ENCODE assay signal across 25 cellular contexts in the genomic region with DNA sequence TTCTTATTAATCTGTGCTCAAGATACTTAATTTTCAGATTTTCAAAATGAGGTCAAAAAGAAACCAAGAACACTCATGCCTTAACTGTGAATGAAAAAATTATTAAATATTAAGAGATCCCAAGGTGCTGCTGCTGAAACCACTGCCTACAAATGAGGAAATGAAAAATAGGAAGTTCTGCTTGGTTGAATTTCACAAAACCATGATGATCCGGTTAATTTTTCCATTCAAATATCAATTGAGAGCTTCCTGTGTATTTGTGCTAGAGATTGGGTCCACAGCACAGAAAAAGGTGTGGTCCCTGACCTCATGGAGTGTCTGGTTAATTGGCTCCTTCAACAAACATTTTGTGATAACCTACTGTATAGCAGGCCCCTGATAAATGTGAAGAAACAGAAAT.
A peak's percentile ranks its signal among the peaks of the same experiment; 100 is the strongest.
DNase-seq lines count a peak whose midpoint lies in the region; ATAC-seq, FAIRE-seq and TF ChIP-seq lines count a peak whose summit lies in the region.
"Had no signal": no experiment of that assay in that cellular context is flagged by ENCODE, and none has a peak within 500 bp of the region (broad histone marks: within the 10 kb centered on the region; RNA-seq: fewer than 3 reads in every experiment).

No MANE protein-coding gene starts in this region.

- TF ChIP-seq EP300 in GM12878 (IDR thresholded peaks at IDR 0.05; ENCODE audit: borderline replicate concordance in 1 of 2, control insufficient read depth in 1 of 2, low read depth in 2 of 2, low read length in 2 of 2): no peak

- TF ChIP-seq RAD21 in GM12878 (IDR thresholded peaks at IDR 0.05; ENCODE audit: insufficient read depth, low read depth, low read length): no peak

- ATAC-seq in HG02759 (IDR thresholded peaks at IDR 0.05; ENCODE audit: unreplicated experiment) (peak; percentile 53), GM12878 (peak; percentile 64), Right ventricle myocardium inferior (no peak)
- ATAC-seq: right lobe of liver had no signal

- H3K4me2 ChIP-seq in GM12878 (ENCODE audit: control insufficient read depth, insufficient read depth): no peak overlapping the region
- H3K4me2 ChIP-seq: PC-9 had no signal

- DNase-seq in GF-D8 (lab: John Stamatoyannopoulos, UW) (peak; percentile 15), NB4 (ENCODE audit: low read depth) (peak; percentile 22), GM12878 (ENCODE audit: low read depth, low spot score) (peak; percentile 16), UCSD-AML1 (lab: John Stamatoyannopoulos, UW; ENCODE audit: unreplicated experiment) (no peak), iPS-NIHi11 (ENCODE audit: low spot score) (no peak), NCI-H345 (lab: John Stamatoyannopoulos, UW) (no peak), Right ventricle myocardium inferior (ENCODE audit: missing footprints) (no peak)
- DNase-seq: activated CD4-positive, alpha-beta T cell treated with anti-CD3 and anti-CD28 coated beads, Interleukin-2, amount 10 ng/mL, durations not matched to agents 24 days and 14 days; activated naive CD4-positive, alpha-beta T cell; activated T-cell treated with anti-CD3 and anti-CD28 coated beads, Interleukin-2, amount 50 U/mL, for 48 hours; adrenal gland; CD4-positive, CD25-positive, alpha-beta regulatory T cell; head of caudate nucleus; mammary epithelial cell; NCI-H1105; NCI-H1930; NCI-H2227 treated with DMSO at 0.1 percent for 48 hours; NCI-H748 treated with DMSO at 0.1 percent for 48 hours; PC-9; right lobe of liver; SJCRH30; stomach; tibial artery had no signal

- no peak for TF ChIP-seq CTCF in NB4 (IDR thresholded peaks at IDR 0.05; ENCODE audit: low read depth, low read length)
- no peak for TF ChIP-seq CTCF in GM12878 (IDR thresholded peaks at IDR 0.05 in 2 of 3, conservative IDR thresholded peaks at IDR 0.05 in 1 of 3; ENCODE audit: control insufficient read depth in 2 of 3, extremely low read depth in 1 of 3, insufficient read depth in 1 of 3, low read depth in 3 of 3, low read length in 3 of 3)

- no peak for FAIRE-seq in GM12878 (lab: Jason Lieb, UNC)

- no peak overlapping the region for H2AFZ ChIP-seq in GM12878 (ENCODE audit: control insufficient read depth, low read depth, low read length)
- H2AFZ ChIP-seq: PC-9 had no signal

- no peaks in the 10 kb centered on the region for H3K4me1 ChIP-seq in GM12878 (ENCODE audit: control insufficient read depth, insufficient read depth, low read length)
- H3K4me1 ChIP-seq: right lobe of liver, SJCRH30 had no signal

- no peaks in the 10 kb centered on the region for H3K36me3 ChIP-seq in GM12878 (ENCODE audit: control insufficient read depth in 2 of 2, insufficient read depth in 2 of 2, low read length in 1 of 2)
- H3K36me3 ChIP-seq: adrenal gland, right lobe of liver, SJCRH30, stomach, tibial artery had no signal

- H3K27me3 ChIP-seq in GM12878 (replicated peaks in 1 of 2; ENCODE audit: control insufficient read depth in 2 of 2, insufficient read depth in 2 of 2, low read length in 1 of 2): no peaks in the 10 kb centered on the region
- H3K27me3 ChIP-seq: adrenal gland, right lobe of liver, SJCRH30, stomach, tibial artery had no signal

- 5% methylated on average over 1 of the region's 1 CpG for WGBS in GM12878 (ENCODE audit: insufficient coverage, insufficient replicate concordance, low lambda C conversion rate, missing lambda C conversion rate)

- H3K79me2 ChIP-seq in GM12878 (ENCODE audit: control insufficient read depth, insufficient read depth, low read length): no peaks in the 10 kb centered on the region

- H3K9ac ChIP-seq in GM12878 (ENCODE audit: control insufficient read depth, insufficient read depth, low read length): no peak overlapping the region

- no peak overlapping the region for H3K27ac ChIP-seq in GM12878 (ENCODE audit: control insufficient read depth, insufficient read depth)
- H3K27ac ChIP-seq: adrenal gland, epithelial cell of prostate, PC-9, right lobe of liver, SJCRH30, stomach, tibial artery had no signal

- BruUV-seq in GM12878 (replicated peaks; lab: Mats Ljungman, UMichigan): no TSS peak

- intact Hi-C loops in GM12878 (cut with micrococcal nuclease; ENCODE audit: unreplicated experiment) (no loop called here), Right ventricle myocardium inferior (cut with DNase I) (no loop called here)

- H3K4me3 ChIP-seq in NB4 (ENCODE audit: low read depth, low read length) (no peak overlapping the region), GM12878 (no peak overlapping the region)
- H3K4me3 ChIP-seq: adrenal gland, PC-9, right lobe of liver, SJCRH30, stomach, tibial artery had no signal

- POLR2A ChIA-PET in GM12878 (lab: Charles Lee): no interaction called here

- SMC1A ChIA-PET in GM12878 (lab: Charles Lee; ENCODE audit: uncharacterized antibody, unreplicated experiment): interaction anchor here (0.9 to 2.4 kb wide), 3 partner anchors 9 to 20 kb away, joined by 3 to 10 read pairs (median 6); no protein-coding TSS in a partner anchor

- no peaks in the 10 kb centered on the region for H3K9me3 ChIP-seq in GM12878 (replicated peaks; ENCODE audit: control insufficient read depth, insufficient read depth, low read length)
- H3K9me3 ChIP-seq: adrenal gland, right lobe of liver, SJCRH30, stomach, tibial artery had no signal

- no peaks in the 10 kb centered on the region for H4K20me1 ChIP-seq in GM12878 (ENCODE audit: control insufficient read depth, insufficient read depth)

- TF ChIP-seq POLR2A in NB4 (IDR thresholded peaks at IDR 0.05; ENCODE audit: extremely low read depth, insufficient read length): no peak
- no peak for TF ChIP-seq POLR2A in GM12878 (IDR thresholded peaks at IDR 0.05; ENCODE audit: low read depth, low read length)

- CTCF ChIA-PET in GM12878 (lab: Yijun Ruan, JAX): interaction anchor here (1.6 kb wide), 1 partner anchor 20 kb away, joined by 6 read pairs; no protein-coding TSS in a partner anchor

- RAD21 ChIA-PET in GM12878 (lab: Charles Lee; ENCODE audit: unreplicated experiment): no interaction called here

- in situ Hi-C loops in GM12878 (cut with MboI): no loop called here

TF ChIP-seq in GM12878, 131 proteins besides CTCF, POLR2A, EP300 and RAD21:
- no peak for TF ChIP-seq HDGF (IDR thresholded peaks at IDR 0.05)
- TF ChIP-seq GABPA (IDR thresholded peaks at IDR 0.05; ENCODE audit: low read depth): no peak
- no peak for TF ChIP-seq NFYA (IDR thresholded peaks at IDR 0.05; ENCODE audit: borderline replicate concordance, low read depth, low read length)
- peak; percentile 32; the same call in 1 of the 2 replicates for TF ChIP-seq IKZF1 (conservative IDR thresholded peaks at IDR 0.05)
- TF ChIP-seq SPI1 (IDR thresholded peaks at IDR 0.05; ENCODE audit: borderline replicate concordance, insufficient read depth, low read depth, low read length): peak; percentile 54; the same call in 1 of the 2 replicates
- no peak for TF ChIP-seq TBL1XR1 (IDR thresholded peaks at IDR 0.05; ENCODE audit: low read depth, low read length)
- TF ChIP-seq ZZZ3 (IDR thresholded peaks at IDR 0.05; ENCODE audit: control insufficient read depth, insufficient read length, low read depth): no peak
- TF ChIP-seq FOS (IDR thresholded peaks at IDR 0.05; ENCODE audit: borderline replicate concordance, extremely low read depth, insufficient read length): no peak
- peak in 1 of 2 experiments; percentile 36; a peak in 1 of 4 replicates for TF ChIP-seq IKZF2 (IDR thresholded peaks at IDR 0.05)

Comparison
In these comparisons a context has a peak if more than half of its experiments do, and no peak if none do; other contexts are left out.
1. DNase-seq: peak in GF-D8 (single experiment), NB4 (single experiment) and GM12878 (single experiment); none in UCSD-AML1 (single experiment), iPS-NIHi11 (single experiment), NCI-H345 (single experiment) and Right ventricle myocardium inferior (single experiment).